In the genomic region with DNA sequence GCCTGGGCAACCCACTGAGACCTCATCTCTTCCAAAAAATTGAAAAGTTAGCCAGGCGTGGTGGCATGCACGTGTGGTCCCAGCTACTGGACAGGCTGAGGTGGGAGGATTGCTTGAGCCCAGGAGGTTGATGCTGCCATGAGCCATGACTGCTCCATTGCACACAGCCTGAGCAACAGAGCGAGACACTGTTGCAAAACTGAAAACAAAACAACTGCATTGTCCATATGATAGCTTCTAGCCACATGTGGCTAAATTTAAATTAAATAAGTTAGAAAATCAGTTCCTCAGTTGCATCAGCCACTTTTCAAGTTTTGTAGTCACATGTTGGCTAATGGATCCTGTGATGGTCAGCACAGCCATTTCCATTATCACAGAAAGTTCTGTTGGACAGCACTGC, we compare ENCODE assay signal across 11 cellular contexts.
DNase-seq lines count a peak whose midpoint lies in the region; ATAC-seq and TF ChIP-seq lines count a peak whose summit lies in the region.
"Had no signal": no experiment of that assay in that cellular context is flagged by ENCODE, and none has a peak within 500 bp of the region (broad histone marks: within the 10 kb centered on the region; RNA-seq: fewer than 3 reads in every experiment).

No MANE protein-coding gene starts in this region.

- intact Hi-C loops in heart right ventricle (cut with DNase I), result loop anchor here in 3 of 10 donors (5.0 to 10.0 kb wide), 3 partner anchors 50 to 120 kb away; partner anchors contain the start of gene GAB1 (in 1 of the 3)
- intact Hi-C loops in cardiac septum (cut with DNase I), result no loop called here
- intact Hi-C loops in posterior vena cava (cut with DNase I), result loop anchor here in 1 of 2 donors (10.0 kb wide), 1 partner anchor 50 kb away; no protein-coding TSS in a partner anchor

- H3K27ac ChIP-seq in heart right ventricle, result peak overlapping the region in 6 of 10 donors; percentile 1 to 78 (median 39)
- no peak overlapping the region for H3K27ac ChIP-seq in SK-N-SH (ENCODE audit: low read depth in 2 of 2, low read length in 1 of 2)

- no peak for DNase-seq in heart right ventricle
- DNase-seq in cardiac septum (ENCODE audit: low spot score), result no peak
- peak; percentile 94 for DNase-seq in NAMALWA (ENCODE audit: low spot score)
- no peak for DNase-seq in putamen (ENCODE audit: low spot score)
- no peak for DNase-seq in SK-N-SH
- no peak for DNase-seq in posterior vena cava (ENCODE audit: low spot score)
- DNase-seq in NCI-H774 (lab: John Stamatoyannopoulos, UW), result no peak
- DNase-seq: left ventricle myocardium superior, SHP77 had no signal

- peaks cover 10% of the 10 kb centered on the region for H3K79me2 ChIP-seq in SK-N-SH (ENCODE audit: insufficient read depth)

- TF ChIP-seq CTCF in heart right ventricle (IDR thresholded peaks at IDR 0.05) (no peak), SK-N-SH (IDR thresholded peaks at IDR 0.05) (no peak)

- H3K4me3 ChIP-seq in heart right ventricle (no peak overlapping the region), SK-N-SH (ENCODE audit: low read depth in 2 of 2, low read length in 1 of 2) (no peak overlapping the region)
- H3K4me3 ChIP-seq: thyroid gland had no signal

- no peak overlapping the region for H3K4me2 ChIP-seq in SK-N-SH

- H3K4me1 ChIP-seq in heart right ventricle (peaks cover 23 to 100% (median 90%) of the 10 kb centered on the region in 9 donors), SK-N-SH (ENCODE audit: control insufficient read depth in 1 of 2, insufficient read depth in 2 of 2, low read depth in 1 of 2, low read length in 1 of 2) (peaks cover 2 to 11% of the 10 kb centered on the region in 2 experiments; a peak in 3 of 4 replicates)

- H3K27me3 ChIP-seq in heart right ventricle, result no peaks in the 10 kb centered on the region
- no peaks in the 10 kb centered on the region for H3K27me3 ChIP-seq in SK-N-SH (ENCODE audit: insufficient read depth)
- H3K27me3 ChIP-seq: thyroid gland had no signal

- H3K9ac ChIP-seq in SK-N-SH, result no peak overlapping the region

- no peak for TF ChIP-seq EP300 in SK-N-SH (IDR thresholded peaks at IDR 0.05; ENCODE audit: borderline replicate concordance in 1 of 2, low read depth in 1 of 2, low read length in 1 of 2)

- H3F3A ChIP-seq in SK-N-SH (replicated peaks; ENCODE audit: insufficient read depth), result no peaks in the 10 kb centered on the region

- no peaks in the 10 kb centered on the region for H4K20me1 ChIP-seq in SK-N-SH (ENCODE audit: insufficient read depth)

- POLR2A ChIA-PET in SK-N-SH (lab: Yijun Ruan, JAX), result no interaction called here

- TF ChIP-seq RAD21 in SK-N-SH (IDR thresholded peaks at IDR 0.05; ENCODE audit: low read length), result no peak

- H3K36me3 ChIP-seq in heart right ventricle (no peaks in the 10 kb centered on the region), SK-N-SH (replicated peaks in 1 of 2; ENCODE audit: control insufficient read depth in 1 of 2, insufficient read depth in 2 of 2, low read length in 1 of 2) (no peaks in the 10 kb centered on the region)
- H3K36me3 ChIP-seq: thyroid gland had no signal

- H3K9me2 ChIP-seq in SK-N-SH, result no peaks in the 10 kb centered on the region

- WGBS in heart right ventricle, 2 donors, result 75 to 85% methylated on average over 3 of the region's 3 CpGs
- WGBS in SK-N-SH (ENCODE audit: low lambda C conversion rate), result 90% methylated on average over 3 of the region's 3 CpGs

- H2AFZ ChIP-seq in SK-N-SH (ENCODE audit: low read depth), result no peak overlapping the region

- ATAC-seq in heart right ventricle, result no peak
- ATAC-seq in HG02884 (IDR thresholded peaks at IDR 0.05; ENCODE audit: unreplicated experiment), result peak; percentile 93
- ATAC-seq: left ventricle myocardium superior had no signal

- H3K9me3 ChIP-seq in heart right ventricle, result no peaks in the 10 kb centered on the region
- H3K9me3 ChIP-seq in SK-N-SH, result no peaks in the 10 kb centered on the region
- H3K9me3 ChIP-seq: thyroid gland had no signal

- CTCF ChIA-PET in SK-N-SH (lab: Yijun Ruan, JAX), result no interaction called here

TF ChIP-seq in SK-N-SH, 30 proteins besides CTCF, POLR2A, EP300 and RAD21:
- TF ChIP-seq GATA2 (CRISPR knock-in tag; IDR thresholded peaks at IDR 0.05), result no peak

Comparison
In these comparisons a context has a peak if more than half of its experiments do, and no peak if none do; other contexts are left out.
1. H3K27ac ChIP-seq: peak in heart right ventricle (6 of 10); none in SK-N-SH (0 of 2).